Comparison of ENCODE assay signal across 20 cellular contexts in genomic region chr6:100889351-100889750, GRCh38. TPM values are rescaled to one million over a fixed set of nuclear protein-coding genes. Genes with fewer than 3 reads are reported as not detected.
A peak's percentile ranks its signal among the peaks of the same experiment; 100 is the strongest.
DNase-seq lines count a peak whose midpoint lies in the region; ATAC-seq, FAIRE-seq and TF ChIP-seq lines count a peak whose summit lies in the region.
"Had no signal": no experiment of that assay in that cellular context is flagged by ENCODE, and none has a peak within 500 bp of the region (broad histone marks: within the 10 kb centered on the region; RNA-seq: fewer than 3 reads in every experiment).

No MANE protein-coding gene starts in this region.

- POLR2A ChIA-PET in naive thymus-derived CD4-positive, alpha-beta T cell (lab: Charles Lee) = no interaction called here

- no peaks in the 10 kb centered on the region for H3K4me1 Mint-ChIP-seq in naive thymus-derived CD4-positive, alpha-beta T cell
- H3K4me1 Mint-ChIP-seq: CD4-positive, CD25-positive, alpha-beta regulatory T cell; CD8-positive, alpha-beta memory T cell had no signal

- no peak overlapping the region for H3K4me3 ChIP-seq in naive thymus-derived CD4-positive, alpha-beta T cell (ENCODE audit: low read length)
- H3K4me3 ChIP-seq: BLaER1 had no signal

- in situ Hi-C loops in G401 (cut with HindIII; ENCODE audit: low sequenced_read_pairs) = no loop called here

- no peak for TF ChIP-seq CTCF in GM10266 (IDR thresholded peaks at IDR 0.05; ENCODE audit: control insufficient read depth, insufficient read depth, low read depth, missing control alignments)

- no peaks in the 10 kb centered on the region for H3K36me3 ChIP-seq in naive thymus-derived CD4-positive, alpha-beta T cell (ENCODE audit: control insufficient read depth in 2 of 3, insufficient read depth in 3 of 3, low read length in 3 of 3)
- H3K36me3 ChIP-seq: BLaER1 had no signal

- peaks cover 0 to 5% (median 0%) of the 10 kb centered on the region in 5 donors for H3K27me3 Mint-ChIP-seq in naive thymus-derived CD4-positive, alpha-beta T cell
- H3K27me3 Mint-ChIP-seq: CD4-positive, CD25-positive, alpha-beta regulatory T cell had no signal

- no peaks in the 10 kb centered on the region for H3K4me1 ChIP-seq in naive thymus-derived CD4-positive, alpha-beta T cell (ENCODE audit: control insufficient read depth in 2 of 2, insufficient read depth in 2 of 2, low read length in 2 of 2)
- H3K4me1 ChIP-seq: BLaER1 had no signal

- no peak overlapping the region for H3K4me3 Mint-ChIP-seq in naive thymus-derived CD4-positive, alpha-beta T cell
- H3K4me3 Mint-ChIP-seq: CD4-positive, CD25-positive, alpha-beta regulatory T cell; CD8-positive, alpha-beta memory T cell; H9 had no signal

- H3K27ac ChIP-seq in naive thymus-derived CD4-positive, alpha-beta T cell (ENCODE audit: low read depth, low read length) = no peak overlapping the region
- H3K27ac ChIP-seq: BLaER1, HL-60 had no signal

- intact Hi-C loops in naive thymus-derived CD4-positive, alpha-beta T cell (cut with micrococcal nuclease) = loop anchor here in 1 of 2 donors (10.0 kb wide), 2 partner anchors 1325 to 1465 kb away; partner anchors contain the start of genes CCNC and PNISR

- peaks cover 0 to 1% (median 0%) of the 10 kb centered on the region in 5 donors for H3K36me3 Mint-ChIP-seq in naive thymus-derived CD4-positive, alpha-beta T cell
- no peaks in the 10 kb centered on the region for H3K36me3 Mint-ChIP-seq in activated naive CD4-positive, alpha-beta T cell treated with anti-CD3 and anti-CD28 coated beads, Interleukin-2, amount 50 U/mL, for 72 hours
- H3K36me3 Mint-ChIP-seq: CD4-positive, CD25-positive, alpha-beta regulatory T cell; CD8-positive, alpha-beta memory T cell had no signal

- H3K27ac Mint-ChIP-seq in naive thymus-derived CD4-positive, alpha-beta T cell = no peak overlapping the region
- no peak overlapping the region for H3K27ac Mint-ChIP-seq in activated naive CD4-positive, alpha-beta T cell treated with anti-CD3 and anti-CD28 coated beads, Interleukin-2, amount 50 U/mL, for 72 hours
- H3K27ac Mint-ChIP-seq: CD4-positive, CD25-positive, alpha-beta regulatory T cell; CD8-positive, alpha-beta memory T cell had no signal

- peak; percentile 67 for DNase-seq in G401 (ENCODE audit: low spot score)
- DNase-seq in cerebellar cortex (ENCODE audit: low spot score) = peak; percentile 53
- DNase-seq in naive thymus-derived CD4-positive, alpha-beta T cell = no peak
- no peak for DNase-seq in urothelium cell line (ENCODE audit: low spot score)
- no peak for DNase-seq in NCI-H2196 (lab: John Stamatoyannopoulos, UW; ENCODE audit: unreplicated experiment)
- no peak for DNase-seq in activated naive CD4-positive, alpha-beta T cell treated with anti-CD3 and anti-CD28 coated beads, Interleukin-2, amount 50 U/mL, for 72 hours (ENCODE audit: low spot score in 2 of 2)
- no peak for DNase-seq in GM10266 (ENCODE audit: extremely low spot score)
- DNase-seq: 8988T; CD4-positive, CD25-positive, alpha-beta regulatory T cell; CD8-positive, alpha-beta memory T cell; COR-L47; GDM1; GOT3; H9; IMR-90; KBM-7 had no signal

- peak; percentile 61 for FAIRE-seq in urothelium cell line (lab: Jason Lieb, UNC)
- FAIRE-seq: D721Med had no signal

- CTCF ChIA-PET in naive thymus-derived CD4-positive, alpha-beta T cell (lab: Charles Lee) = no interaction called here

- no peaks in the 10 kb centered on the region for H3K9me3 Mint-ChIP-seq in naive thymus-derived CD4-positive, alpha-beta T cell
- no peaks in the 10 kb centered on the region for H3K9me3 Mint-ChIP-seq in activated naive CD4-positive, alpha-beta T cell treated with anti-CD3 and anti-CD28 coated beads, Interleukin-2, amount 50 U/mL, for 72 hours

- ATAC-seq in naive thymus-derived CD4-positive, alpha-beta T cell = peak; percentile 10
- ATAC-seq in activated naive CD4-positive, alpha-beta T cell treated with anti-CD3 and anti-CD28 coated beads, Interleukin-2, amount 50 U/mL, for 72 hours = no peak
- no peak for ATAC-seq in HG03175 (IDR thresholded peaks at IDR 0.05; ENCODE audit: unreplicated experiment)

- H3K27me3 ChIP-seq in naive thymus-derived CD4-positive, alpha-beta T cell (ENCODE audit: control insufficient read depth in 2 of 2, insufficient read depth in 2 of 2, low read length in 2 of 2) = peaks cover 0 to 4% of the 10 kb centered on the region in 2 donors
- H3K27me3 ChIP-seq: BLaER1 had no signal

- H3K9me3 ChIP-seq in naive thymus-derived CD4-positive, alpha-beta T cell (ENCODE audit: control insufficient read depth in 2 of 3, low read length in 3 of 3) = no peaks in the 10 kb centered on the region
- H3K9me3 ChIP-seq: BLaER1 had no signal

RNA-seq across cellular contexts. Expression of gene ASCC3, which starts 8.2 kb away (rescaled TPM):
- 31.3 and 43.8 TPM in 2 replicates for total RNA-seq in G401 (2014; rRNA removed; shearing (Covaris generic))
- 10 to 100 TPM; 40.7 to 73.8 (median 42.9) TPM for total RNA-seq in naive thymus-derived CD4-positive, alpha-beta T cell
- polyA plus RNA-seq in naive thymus-derived CD4-positive, alpha-beta T cell = 10 to 100 TPM; 19.6 to 26.4 TPM
- 10 to 100 TPM; 53.4 to 55.4 TPM for total RNA-seq in activated naive CD4-positive, alpha-beta T cell treated with anti-CD3 and anti-CD28 coated beads, Interleukin-2, amount 50 U/mL, for 72 hours

Comparison
In these comparisons a context has a peak if more than half of its experiments do, and no peak if none do; other contexts are left out.
1. DNase-seq: peak in G401 (single experiment) and cerebellar cortex (single experiment); none in naive thymus-derived CD4-positive, alpha-beta T cell (0 of 9), urothelium cell line (single experiment), NCI-H2196 (single experiment), activated naive CD4-positive, alpha-beta T cell treated with anti-CD3 and anti-CD28 coated beads, Interleukin-2, amount 50 U/mL, for 72 hours (0 of 2) and GM10266 (single experiment).